Comparison of ENCODE assay signal across 2 cellular contexts in the genomic region with DNA sequence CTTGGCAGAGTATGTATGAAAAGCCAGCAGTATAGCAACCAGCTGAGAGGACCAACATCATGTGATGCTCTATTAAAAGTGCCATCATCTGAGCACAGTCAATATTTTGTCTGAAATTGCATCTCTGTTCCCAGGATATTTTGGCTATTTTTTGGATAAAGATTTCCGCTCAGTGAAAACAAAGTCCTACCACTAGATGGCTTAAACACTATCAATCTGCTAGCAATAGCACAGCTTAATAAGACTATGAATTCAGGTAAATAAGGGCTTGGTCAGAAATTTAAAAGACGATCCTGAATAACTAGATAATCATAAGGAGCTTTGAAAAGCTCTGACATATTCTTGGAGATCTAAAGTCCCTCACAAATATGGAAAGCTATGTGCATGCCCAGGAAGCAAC.
TF ChIP-seq lines count a peak whose summit lies in the region.

No MANE protein-coding gene starts in this region.

TF ChIP-seq in liver, 16 proteins besides CTCF, POLR2A, EP300 and RAD21:
- no peak for TF ChIP-seq REST (IDR thresholded peaks at IDR 0.05)
- no peak for TF ChIP-seq GABPA (IDR thresholded peaks at IDR 0.05 in 1 of 2, conservative IDR thresholded peaks at IDR 0.05 in 1 of 2)
- TF ChIP-seq ZBTB33 (IDR thresholded peaks at IDR 0.05), result no peak
- no peak for TF ChIP-seq RXRA (IDR thresholded peaks at IDR 0.05)
- no peak for TF ChIP-seq YY1 (IDR thresholded peaks at IDR 0.05)
- TF ChIP-seq NR2F2 (IDR thresholded peaks at IDR 0.05), result no peak
- TF ChIP-seq MAX (IDR thresholded peaks at IDR 0.05), result no peak
- no peak for TF ChIP-seq FOXA2 (IDR thresholded peaks at IDR 0.05)

TF ChIP-seq in HepG2, 621 proteins besides CTCF, POLR2A, EP300 and RAD21 (continued from another document):
- TF ChIP-seq, protein P1, sequence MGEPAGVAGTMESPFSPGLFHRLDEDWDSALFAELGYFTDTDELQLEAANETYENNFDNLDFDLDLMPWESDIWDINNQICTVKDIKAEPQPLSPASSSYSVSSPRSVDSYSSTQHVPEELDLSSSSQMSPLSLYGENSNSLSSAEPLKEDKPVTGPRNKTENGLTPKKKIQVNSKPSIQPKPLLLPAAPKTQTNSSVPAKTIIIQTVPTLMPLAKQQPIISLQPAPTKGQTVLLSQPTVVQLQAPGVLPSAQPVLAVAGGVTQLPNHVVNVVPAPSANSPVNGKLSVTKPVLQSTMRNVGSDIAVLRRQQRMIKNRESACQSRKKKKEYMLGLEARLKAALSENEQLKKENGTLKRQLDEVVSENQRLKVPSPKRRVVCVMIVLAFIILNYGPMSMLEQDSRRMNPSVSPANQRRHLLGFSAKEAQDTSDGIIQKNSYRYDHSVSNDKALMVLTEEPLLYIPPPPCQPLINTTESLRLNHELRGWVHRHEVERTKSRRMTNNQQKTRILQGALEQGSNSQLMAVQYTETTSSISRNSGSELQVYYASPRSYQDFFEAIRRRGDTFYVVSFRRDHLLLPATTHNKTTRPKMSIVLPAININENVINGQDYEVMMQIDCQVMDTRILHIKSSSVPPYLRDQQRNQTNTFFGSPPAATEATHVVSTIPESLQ (CRISPR knock-in tag; conservative IDR thresholded peaks at IDR 0.05), result no peak
TF ChIP-seq in HepG2: peak in this region for 0.
